1 cellular context compared by ENCODE assay signal in the genomic region with DNA sequence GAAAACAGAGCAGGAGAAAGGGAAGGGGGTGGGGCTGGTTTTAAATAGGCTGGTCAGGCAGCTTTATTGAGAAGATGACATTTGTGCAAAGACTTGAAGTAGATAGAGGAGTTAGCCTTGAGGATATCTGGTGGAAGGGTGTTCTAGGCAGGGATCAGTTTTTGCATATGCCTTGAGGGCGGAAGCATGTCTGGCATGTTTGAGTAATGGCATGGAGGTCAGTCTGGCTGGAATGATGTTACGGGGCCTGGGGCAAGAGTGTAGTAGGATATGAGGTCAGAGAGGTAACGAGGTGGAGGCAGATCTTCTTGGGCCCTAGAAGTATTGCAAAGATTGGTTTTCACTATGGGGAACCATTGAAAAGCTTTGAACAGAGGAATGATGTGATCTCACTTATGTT.
TF ChIP-seq lines count a peak whose summit lies in the region.

No MANE protein-coding gene starts in this region.

TF ChIP-seq in WTC11, 78 proteins besides CTCF, POLR2A, EP300 and RAD21 (continued from another document):
- TF ChIP-seq, protein P1, sequence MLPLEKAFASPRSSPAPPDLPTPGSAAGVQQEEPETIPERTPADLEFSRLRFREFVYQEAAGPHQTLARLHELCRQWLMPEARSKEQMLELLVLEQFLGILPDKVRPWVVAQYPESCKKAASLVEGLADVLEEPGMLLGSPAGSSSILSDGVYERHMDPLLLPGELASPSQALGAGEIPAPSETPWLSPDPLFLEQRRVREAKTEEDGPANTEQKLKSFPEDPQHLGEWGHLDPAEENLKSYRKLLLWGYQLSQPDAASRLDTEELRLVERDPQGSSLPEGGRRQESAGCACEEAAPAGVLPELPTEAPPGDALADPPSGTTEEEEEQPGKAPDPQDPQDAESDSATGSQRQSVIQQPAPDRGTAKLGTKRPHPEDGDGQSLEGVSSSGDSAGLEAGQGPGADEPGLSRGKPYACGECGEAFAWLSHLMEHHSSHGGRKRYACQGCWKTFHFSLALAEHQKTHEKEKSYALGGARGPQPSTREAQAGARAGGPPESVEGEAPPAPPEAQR (CRISPR knock-in tag; IDR thresholded peaks at IDR 0.05) = no peak
- no peak for TF ChIP-seq ZNF121 (CRISPR knock-in tag; IDR thresholded peaks at IDR 0.05)
- no peak for TF ChIP-seq SP1 (CRISPR knock-in tag; conservative IDR thresholded peaks at IDR 0.05)
- TF ChIP-seq, protein P2, sequence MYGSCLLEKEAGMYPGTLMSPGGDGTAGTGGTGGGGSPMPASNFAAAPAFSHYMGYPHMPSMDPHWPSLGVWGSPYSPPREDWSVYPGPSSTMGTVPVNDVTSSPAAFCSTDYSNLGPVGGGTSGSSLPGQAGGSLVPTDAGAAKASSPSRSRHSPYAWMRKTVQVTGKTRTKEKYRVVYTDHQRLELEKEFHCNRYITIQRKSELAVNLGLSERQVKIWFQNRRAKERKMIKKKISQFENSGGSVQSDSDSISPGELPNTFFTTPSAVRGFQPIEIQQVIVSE (CRISPR knock-in tag; IDR thresholded peaks at IDR 0.05; ENCODE audit: borderline replicate concordance) = no peak
- TF ChIP-seq CBFB (CRISPR knock-in tag; IDR thresholded peaks at IDR 0.05; ENCODE audit: low read depth) = no peak
- no peak for TF ChIP-seq RORB (CRISPR knock-in tag; IDR thresholded peaks at IDR 0.05)
- TF ChIP-seq GABPB1 (CRISPR knock-in tag; IDR thresholded peaks at IDR 0.05) = no peak
- TF ChIP-seq GTF2I (CRISPR knock-in tag; conservative IDR thresholded peaks at IDR 0.05) = no peak
- no peak for TF ChIP-seq SMAD3 (CRISPR knock-in tag; IDR thresholded peaks at IDR 0.05; ENCODE audit: borderline replicate concordance)
- TF ChIP-seq, protein P3, sequence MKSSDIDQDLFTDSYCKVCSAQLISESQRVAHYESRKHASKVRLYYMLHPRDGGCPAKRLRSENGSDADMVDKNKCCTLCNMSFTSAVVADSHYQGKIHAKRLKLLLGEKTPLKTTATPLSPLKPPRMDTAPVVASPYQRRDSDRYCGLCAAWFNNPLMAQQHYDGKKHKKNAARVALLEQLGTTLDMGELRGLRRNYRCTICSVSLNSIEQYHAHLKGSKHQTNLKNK (CRISPR knock-in tag; IDR thresholded peaks at IDR 0.05) = no peak
- TF ChIP-seq, protein P4, sequence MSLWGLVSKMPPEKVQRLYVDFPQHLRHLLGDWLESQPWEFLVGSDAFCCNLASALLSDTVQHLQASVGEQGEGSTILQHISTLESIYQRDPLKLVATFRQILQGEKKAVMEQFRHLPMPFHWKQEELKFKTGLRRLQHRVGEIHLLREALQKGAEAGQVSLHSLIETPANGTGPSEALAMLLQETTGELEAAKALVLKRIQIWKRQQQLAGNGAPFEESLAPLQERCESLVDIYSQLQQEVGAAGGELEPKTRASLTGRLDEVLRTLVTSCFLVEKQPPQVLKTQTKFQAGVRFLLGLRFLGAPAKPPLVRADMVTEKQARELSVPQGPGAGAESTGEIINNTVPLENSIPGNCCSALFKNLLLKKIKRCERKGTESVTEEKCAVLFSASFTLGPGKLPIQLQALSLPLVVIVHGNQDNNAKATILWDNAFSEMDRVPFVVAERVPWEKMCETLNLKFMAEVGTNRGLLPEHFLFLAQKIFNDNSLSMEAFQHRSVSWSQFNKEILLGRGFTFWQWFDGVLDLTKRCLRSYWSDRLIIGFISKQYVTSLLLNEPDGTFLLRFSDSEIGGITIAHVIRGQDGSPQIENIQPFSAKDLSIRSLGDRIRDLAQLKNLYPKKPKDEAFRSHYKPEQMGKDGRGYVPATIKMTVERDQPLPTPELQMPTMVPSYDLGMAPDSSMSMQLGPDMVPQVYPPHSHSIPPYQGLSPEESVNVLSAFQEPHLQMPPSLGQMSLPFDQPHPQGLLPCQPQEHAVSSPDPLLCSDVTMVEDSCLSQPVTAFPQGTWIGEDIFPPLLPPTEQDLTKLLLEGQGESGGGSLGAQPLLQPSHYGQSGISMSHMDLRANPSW (CRISPR knock-in tag; conservative IDR thresholded peaks at IDR 0.05; ENCODE audit: low read depth) = no peak
- TF ChIP-seq HMGA2 (CRISPR knock-in tag; IDR thresholded peaks at IDR 0.05) = no peak
